In genomic region chr12:118312578-118312977, GRCh38 we compare ENCODE assay signal across 10 cellular contexts.
DNase-seq lines count a peak whose midpoint lies in the region; ATAC-seq lines count a peak whose summit lies in the region.
"Had no signal": no experiment of that assay in that cellular context is flagged by ENCODE, and none has a peak within 500 bp of the region (broad histone marks: within the 10 kb centered on the region; RNA-seq: fewer than 3 reads in every experiment).

No MANE protein-coding gene starts in this region.

- no peaks in the 10 kb centered on the region for H3K9me3 ChIP-seq in effector memory CD4-positive, alpha-beta T cell (ENCODE audit: control insufficient read depth, low read length)

- no peaks in the 10 kb centered on the region for H3K27me3 ChIP-seq in effector memory CD4-positive, alpha-beta T cell (replicated peaks; ENCODE audit: control insufficient read depth, insufficient read depth, low read length, poor library complexity, severe bottlenecking)
- H3K27me3 ChIP-seq: hepatocyte had no signal

- H3K36me3 ChIP-seq in effector memory CD4-positive, alpha-beta T cell (ENCODE audit: control insufficient read depth, insufficient read depth, low read length) = no peaks in the 10 kb centered on the region

- no peak for DNase-seq in GM19238 (ENCODE audit: insufficient read length, low spot score)
- DNase-seq in effector memory CD4-positive, alpha-beta T cell = no peak
- no peak for DNase-seq in SK-N-DZ (ENCODE audit: low spot score)
- no peak for DNase-seq in stimulated activated naive CD4-positive, alpha-beta T cell (lab: John Stamatoyannopoulos, UW)
- DNase-seq: DND-41 had no signal

- H3K4me3 ChIP-seq in effector memory CD4-positive, alpha-beta T cell (ENCODE audit: insufficient read depth, low read depth, low read length, poor library complexity, severe bottlenecking) = no peak overlapping the region
- H3K4me3 ChIP-seq: hepatocyte had no signal

- H3K4me1 ChIP-seq in effector memory CD4-positive, alpha-beta T cell (ENCODE audit: control insufficient read depth, insufficient read depth, low read length, poor library complexity, severe bottlenecking) = no peaks in the 10 kb centered on the region

- H3K27ac ChIP-seq in effector memory CD4-positive, alpha-beta T cell (ENCODE audit: insufficient read depth, low read length, poor library complexity, severe bottlenecking) = no peak overlapping the region
- H3K27ac ChIP-seq: hepatocyte had no signal

- ATAC-seq in GM18520 (IDR thresholded peaks at IDR 0.05; ENCODE audit: unreplicated experiment) (peak; percentile 70), GM21576 (IDR thresholded peaks at IDR 0.05; ENCODE audit: unreplicated experiment) (peak; percentile 66), HG03457 (IDR thresholded peaks at IDR 0.05; ENCODE audit: unreplicated experiment) (peak; percentile 73), esophagus mucosa (peak; percentile 75)
